In the genomic region with DNA sequence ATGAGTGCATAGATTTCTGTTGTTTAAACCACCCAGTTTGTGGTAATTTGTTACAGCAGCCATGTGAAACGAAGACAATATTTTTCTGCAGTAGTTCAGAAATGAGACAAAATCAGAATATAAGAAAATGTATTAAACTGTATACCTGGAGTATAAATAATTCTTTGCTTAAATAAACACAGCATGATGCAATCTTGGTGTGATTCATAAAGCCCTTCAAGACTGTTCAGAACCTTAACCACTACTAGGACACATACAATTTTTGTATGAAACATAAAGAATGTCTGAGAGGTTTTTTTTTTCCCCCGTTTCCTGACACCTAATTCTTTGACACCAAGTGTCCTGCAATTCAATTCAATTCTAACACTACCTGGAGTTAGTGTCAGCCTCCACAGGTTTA, we compare ENCODE assay signal across 32 cellular contexts.
DNase-seq lines count a peak whose midpoint lies in the region; TF ChIP-seq lines count a peak whose summit lies in the region.
"Had no signal": no experiment of that assay in that cellular context is flagged by ENCODE, and none has a peak within 500 bp of the region (broad histone marks: within the 10 kb centered on the region; RNA-seq: fewer than 3 reads in every experiment).

No MANE protein-coding gene starts in this region.

- DNase-seq in EL: peak; percentile 42
- peak; percentile 29 for DNase-seq in NCI-H226
- peak; percentile 58 for DNase-seq in choroid plexus epithelial cell (ENCODE audit: low read depth)
- DNase-seq in iris pigment epithelial cell (ENCODE audit: low read depth): peak; percentile 87
- DNase-seq in DMS53 treated with DMSO at 0.1 percent for 48 hours (lab: John Stamatoyannopoulos, UW; ENCODE audit: unreplicated experiment): no peak
- DNase-seq in NCI-H1105 treated with DMSO at 0.1 percent for 48 hours (lab: John Stamatoyannopoulos, UW): no peak
- no peak for DNase-seq in activated CD8-positive, alpha-beta memory T cell treated with anti-CD3 and anti-CD28 coated beads, Interleukin-2, amount 50 U/mL, for 4 hours
- no peak for DNase-seq in DMS153 (lab: John Stamatoyannopoulos, UW)
- DNase-seq: activated CD4-positive, alpha-beta T cell treated with anti-CD3 and anti-CD28 coated beads for 4 hours; activated CD8-positive, alpha-beta T cell treated with anti-CD3 and anti-CD28 coated beads, Interleukin-2, amount 10 ng/mL, durations not matched to agents 7 days and 5 days; central memory CD4-positive, alpha-beta T cell; COR-L47; DMS79; esophagus squamous epithelium; immature natural killer cell; KG1; left colon; mucosa of descending colon; MV-4-11; natural killer cell; NCI-H146; NCI-H2107; NCI-H446; NCI-H774; occipital lobe; psoas muscle; sigmoid colon; SJCRH30; stimulated activated CD4-positive, alpha-beta T cell treated with anti-CD3 and anti-CD28 coated beads, Interleukin-4, amount 100 ng/mL, for 24 hours; T-cell; transverse colon; WERI-Rb-1 had no signal

- H3K4me3 ChIP-seq in choroid plexus epithelial cell (ENCODE audit: low read depth, low read length): no peak overlapping the region
- H3K4me3 ChIP-seq: esophagus squamous epithelium, mucosa of descending colon, psoas muscle, sigmoid colon, SJCRH30, transverse colon had no signal

- no peak for TF ChIP-seq CTCF in choroid plexus epithelial cell (conservative IDR thresholded peaks at IDR 0.05; ENCODE audit: low read depth, low read length)

Comparison
In these comparisons a context has a peak if more than half of its experiments do, and no peak if none do; other contexts are left out.
1. DNase-seq: peak in EL (single experiment), NCI-H226 (single experiment), choroid plexus epithelial cell (single experiment) and iris pigment epithelial cell (single experiment); none in DMS53 treated with DMSO at 0.1 percent for 48 hours (single experiment), NCI-H1105 treated with DMSO at 0.1 percent for 48 hours (single experiment), activated CD8-positive, alpha-beta memory T cell treated with anti-CD3 and anti-CD28 coated beads, Interleukin-2, amount 50 U/mL, for 4 hours (single experiment) and DMS153 (single experiment).